Comparison of ENCODE assay signal across 12 cellular contexts in genomic region chr15:48385431-48385830, GRCh38. TPM values are rescaled to one million over a fixed set of nuclear protein-coding genes. Genes with fewer than 3 reads are reported as not detected.
DNase-seq lines count a peak whose midpoint lies in the region; ATAC-seq and TF ChIP-seq lines count a peak whose summit lies in the region.
"Had no signal": no experiment of that assay in that cellular context is flagged by ENCODE, and none has a peak within 500 bp of the region (broad histone marks: within the 10 kb centered on the region; RNA-seq: fewer than 3 reads in every experiment).

No MANE protein-coding gene starts in this region.

- no peak overlapping the region for H3K4me2 ChIP-seq in fibroblast of lung (ENCODE audit: extremely low read depth, insufficient read depth, low read length)

- no peak overlapping the region for H3K9ac ChIP-seq in fibroblast of lung (ENCODE audit: insufficient read depth, low read length)

- no peaks in the 10 kb centered on the region for H4K20me1 ChIP-seq in fibroblast of lung (ENCODE audit: control insufficient read depth, extremely low read depth, insufficient read depth, low read length)

- no peak overlapping the region for H2AFZ ChIP-seq in fibroblast of lung (ENCODE audit: low read length)

- peaks cover 12% of the 10 kb centered on the region for H3K4me1 ChIP-seq in fibroblast of lung (ENCODE audit: control insufficient read depth, extremely low read depth, insufficient read depth, low read length)
- no peaks in the 10 kb centered on the region for H3K4me1 ChIP-seq in effector memory CD4-positive, alpha-beta T cell (ENCODE audit: control insufficient read depth, insufficient read depth, low read length, poor library complexity, severe bottlenecking)

- no peaks in the 10 kb centered on the region for H3K36me3 ChIP-seq in fibroblast of lung (ENCODE audit: control insufficient read depth, insufficient read depth, low read length)
- H3K36me3 ChIP-seq in effector memory CD4-positive, alpha-beta T cell (ENCODE audit: control insufficient read depth, insufficient read depth, low read length): no peaks in the 10 kb centered on the region
- H3K36me3 ChIP-seq: right atrium auricular region had no signal

- no peak for TF ChIP-seq CTCF in fibroblast of lung (conservative IDR thresholded peaks at IDR 0.05 in 1 of 2, IDR thresholded peaks at IDR 0.05 in 1 of 2; ENCODE audit: low read depth in 1 of 2, low read length in 2 of 2)

- H3K4me3 ChIP-seq in fibroblast of lung (replicated peaks in 1 of 4; ENCODE audit: control extremely low read depth in 1 of 4, insufficient read depth in 1 of 4, low read depth in 3 of 4, low read length in 4 of 4) (no peak overlapping the region), skeletal muscle cell (ENCODE audit: low read depth, low read length) (no peak overlapping the region)
- H3K4me3 ChIP-seq in effector memory CD4-positive, alpha-beta T cell (ENCODE audit: insufficient read depth, low read depth, low read length, poor library complexity, severe bottlenecking): no peak overlapping the region
- H3K4me3 ChIP-seq: right atrium auricular region had no signal

- no peak for ATAC-seq in HG02623 (IDR thresholded peaks at IDR 0.05; ENCODE audit: unreplicated experiment)
- ATAC-seq in left lobe of liver: no peak

- H3K79me2 ChIP-seq in fibroblast of lung (ENCODE audit: control insufficient read depth, insufficient read depth, low read length): no peaks in the 10 kb centered on the region

- DNase-seq in GM03348 (ENCODE audit: low spot score) (peak; percentile 81), T1000 (lab: John Stamatoyannopoulos, UW) (peak; percentile 38), fibroblast of lung (ENCODE audit: low read depth in 2 of 2) (peak; percentile 92 to 99), skeletal muscle cell (ENCODE audit: low read depth) (peak; percentile 94), NCI-H1930 (lab: John Stamatoyannopoulos, UW) (no peak), left lobe of liver (ENCODE audit: low spot score) (no peak)
- DNase-seq in effector memory CD4-positive, alpha-beta T cell: no peak
- DNase-seq: NCI-H1417 treated with DMSO at 0.1 percent for 48 hours, NCI-H526, SIG-M5 had no signal

- peak overlapping the region; percentile 62 for H3K27ac ChIP-seq in fibroblast of lung (ENCODE audit: insufficient read depth, low read length)
- H3K27ac ChIP-seq in effector memory CD4-positive, alpha-beta T cell (ENCODE audit: insufficient read depth, low read length, poor library complexity, severe bottlenecking): no peak overlapping the region
- H3K27ac ChIP-seq: right atrium auricular region had no signal

- H3K9me3 ChIP-seq in fibroblast of lung (ENCODE audit: control insufficient read depth, insufficient read depth, low read depth, low read length): no peaks in the 10 kb centered on the region
- no peaks in the 10 kb centered on the region for H3K9me3 ChIP-seq in effector memory CD4-positive, alpha-beta T cell (ENCODE audit: control insufficient read depth, low read length)
- H3K9me3 ChIP-seq: right atrium auricular region had no signal

- H3K27me3 ChIP-seq in fibroblast of lung (ENCODE audit: control insufficient read depth, insufficient read depth, low read length): no peaks in the 10 kb centered on the region
- no peaks in the 10 kb centered on the region for H3K27me3 ChIP-seq in effector memory CD4-positive, alpha-beta T cell (replicated peaks; ENCODE audit: control insufficient read depth, insufficient read depth, low read length, poor library complexity, severe bottlenecking)
- H3K27me3 ChIP-seq: right atrium auricular region had no signal

RNA-seq across cellular contexts. Expression of gene DUT, which starts 54.2 kb away (rescaled TPM):
- total RNA-seq in fibroblast of lung: 41.6 and 47.6 TPM in 2 replicates
- polyA plus RNA-seq in fibroblast of lung: 52.9 and 78.8 TPM in 2 replicates
- 68.1 and 110 TPM in 2 replicates for polyA plus RNA-seq in fibroblast of lung (2012)
- polyA minus RNA-seq in fibroblast of lung (ENCODE audit: low replicate concordance): 1.9 and 4.6 TPM in 2 replicates
- 31.0 TPM for total RNA-seq in left lobe of liver

Comparison
In these comparisons a context has a peak if more than half of its experiments do, and no peak if none do; other contexts are left out.
1. DNase-seq: peak in GM03348 (single experiment), T1000 (single experiment), fibroblast of lung (2 of 2) and skeletal muscle cell (single experiment); none in NCI-H1930 (0 of 2), left lobe of liver (single experiment) and effector memory CD4-positive, alpha-beta T cell (0 of 3).